Comparison of ENCODE assay signal across 1 cellular context in the genomic region with DNA sequence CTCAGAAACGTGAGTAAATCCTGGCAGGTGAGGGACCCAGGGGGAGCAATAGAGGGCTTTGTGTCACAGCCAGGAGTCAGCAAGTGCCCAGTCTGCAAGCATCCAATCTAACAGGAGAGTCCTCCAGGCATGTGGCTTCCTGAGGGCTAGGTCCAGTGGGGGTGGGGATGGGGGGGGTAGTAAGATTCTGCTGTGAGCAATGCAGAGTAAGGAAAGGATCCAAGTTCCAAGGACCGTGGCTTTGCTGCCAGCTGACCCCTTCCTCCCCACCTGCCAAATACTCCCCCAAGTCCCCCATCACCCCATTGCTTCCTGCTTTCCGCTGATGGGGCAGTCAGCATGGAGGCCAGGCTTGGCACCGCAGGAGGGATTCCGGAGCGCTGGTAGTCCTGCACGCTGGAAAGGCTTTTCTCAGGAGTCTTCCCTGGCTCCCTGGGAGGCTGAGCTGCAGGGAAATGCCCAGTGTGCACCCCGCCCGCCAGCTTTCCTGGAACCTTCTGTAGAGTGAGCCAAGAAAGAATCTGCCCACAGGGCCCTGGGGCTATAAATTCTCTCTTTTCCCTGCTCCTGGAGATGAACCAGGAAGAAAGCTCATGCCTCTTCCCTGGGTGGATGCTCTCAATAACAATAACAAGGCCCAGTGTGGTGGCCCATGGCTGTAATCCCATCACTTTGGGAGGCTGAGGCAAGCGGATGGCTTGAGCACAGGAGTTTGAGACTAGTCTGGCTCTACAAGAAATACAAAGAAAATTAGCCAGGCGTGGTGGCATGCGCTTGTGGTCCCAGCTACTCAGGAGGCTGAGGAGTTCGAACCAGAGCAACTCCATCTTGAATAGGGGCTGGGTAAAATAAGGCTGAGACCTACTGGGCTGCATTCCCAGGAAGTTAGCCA.
TF ChIP-seq lines count a peak whose summit lies in the region.

No MANE protein-coding gene starts in this region.

TF ChIP-seq in A549, 52 proteins besides CTCF, POLR2A, EP300 and RAD21 (continued from another document):
- TF ChIP-seq CHD4 (IDR thresholded peaks at IDR 0.05; ENCODE audit: borderline replicate concordance) (no peak), HOXA7 (CRISPR knock-in tag; IDR thresholded peaks at IDR 0.05) (peak; percentile 95), BHLHE40 (IDR thresholded peaks at IDR 0.05; ENCODE audit: low read depth, low read length) (no peak), SREBF2 (IDR thresholded peaks at IDR 0.05) (no peak), HOXB5 (CRISPR knock-in tag; IDR thresholded peaks at IDR 0.05) (peak; percentile 97), POLR2AphosphoS2 (conservative IDR thresholded peaks at IDR 0.05; ENCODE audit: low read length) (no peak), RFX5 (IDR thresholded peaks at IDR 0.05) (no peak)
- TF ChIP-seq, protein P1, sequence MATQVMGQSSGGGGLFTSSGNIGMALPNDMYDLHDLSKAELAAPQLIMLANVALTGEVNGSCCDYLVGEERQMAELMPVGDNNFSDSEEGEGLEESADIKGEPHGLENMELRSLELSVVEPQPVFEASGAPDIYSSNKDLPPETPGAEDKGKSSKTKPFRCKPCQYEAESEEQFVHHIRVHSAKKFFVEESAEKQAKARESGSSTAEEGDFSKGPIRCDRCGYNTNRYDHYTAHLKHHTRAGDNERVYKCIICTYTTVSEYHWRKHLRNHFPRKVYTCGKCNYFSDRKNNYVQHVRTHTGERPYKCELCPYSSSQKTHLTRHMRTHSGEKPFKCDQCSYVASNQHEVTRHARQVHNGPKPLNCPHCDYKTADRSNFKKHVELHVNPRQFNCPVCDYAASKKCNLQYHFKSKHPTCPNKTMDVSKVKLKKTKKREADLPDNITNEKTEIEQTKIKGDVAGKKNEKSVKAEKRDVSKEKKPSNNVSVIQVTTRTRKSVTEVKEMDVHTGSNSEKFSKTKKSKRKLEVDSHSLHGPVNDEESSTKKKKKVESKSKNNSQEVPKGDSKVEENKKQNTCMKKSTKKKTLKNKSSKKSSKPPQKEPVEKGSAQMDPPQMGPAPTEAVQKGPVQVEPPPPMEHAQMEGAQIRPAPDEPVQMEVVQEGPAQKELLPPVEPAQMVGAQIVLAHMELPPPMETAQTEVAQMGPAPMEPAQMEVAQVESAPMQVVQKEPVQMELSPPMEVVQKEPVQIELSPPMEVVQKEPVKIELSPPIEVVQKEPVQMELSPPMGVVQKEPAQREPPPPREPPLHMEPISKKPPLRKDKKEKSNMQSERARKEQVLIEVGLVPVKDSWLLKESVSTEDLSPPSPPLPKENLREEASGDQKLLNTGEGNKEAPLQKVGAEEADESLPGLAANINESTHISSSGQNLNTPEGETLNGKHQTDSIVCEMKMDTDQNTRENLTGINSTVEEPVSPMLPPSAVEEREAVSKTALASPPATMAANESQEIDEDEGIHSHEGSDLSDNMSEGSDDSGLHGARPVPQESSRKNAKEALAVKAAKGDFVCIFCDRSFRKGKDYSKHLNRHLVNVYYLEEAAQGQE (IDR thresholded peaks at IDR 0.05) = no peak
- TF ChIP-seq, protein P2, sequence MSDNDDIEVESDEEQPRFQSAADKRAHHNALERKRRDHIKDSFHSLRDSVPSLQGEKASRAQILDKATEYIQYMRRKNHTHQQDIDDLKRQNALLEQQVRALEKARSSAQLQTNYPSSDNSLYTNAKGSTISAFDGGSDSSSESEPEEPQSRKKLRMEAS (IDR thresholded peaks at IDR 0.05) = peak; percentile 44
- TF ChIP-seq, protein P3, sequence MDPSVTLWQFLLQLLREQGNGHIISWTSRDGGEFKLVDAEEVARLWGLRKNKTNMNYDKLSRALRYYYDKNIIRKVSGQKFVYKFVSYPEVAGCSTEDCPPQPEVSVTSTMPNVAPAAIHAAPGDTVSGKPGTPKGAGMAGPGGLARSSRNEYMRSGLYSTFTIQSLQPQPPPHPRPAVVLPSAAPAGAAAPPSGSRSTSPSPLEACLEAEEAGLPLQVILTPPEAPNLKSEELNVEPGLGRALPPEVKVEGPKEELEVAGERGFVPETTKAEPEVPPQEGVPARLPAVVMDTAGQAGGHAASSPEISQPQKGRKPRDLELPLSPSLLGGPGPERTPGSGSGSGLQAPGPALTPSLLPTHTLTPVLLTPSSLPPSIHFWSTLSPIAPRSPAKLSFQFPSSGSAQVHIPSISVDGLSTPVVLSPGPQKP (IDR thresholded peaks at IDR 0.05; ENCODE audit: low read depth, low read length) = no peak
